ENCODE assay signal across 29 cellular contexts in genomic region chr3:116260491-116260890, GRCh38.
"Had no signal": no experiment of that assay in that cellular context is flagged by ENCODE, and none has a peak within 500 bp of the region (broad histone marks: within the 10 kb centered on the region; RNA-seq: fewer than 3 reads in every experiment).

No MANE protein-coding gene starts in this region.

- H3K4me1 ChIP-seq: ascending aorta, Peyer's patch had no signal

- H3K27me3 ChIP-seq: ascending aorta, cardiac muscle cell, Peyer's patch had no signal

- H3K27me3 Mint-ChIP-seq: activated CD4-positive, alpha-beta T cell treated with anti-CD3 and anti-CD28 coated beads for 36 hours; activated CD4-positive, alpha-beta T cell treated with anti-CD3 and anti-CD28 coated beads, Interleukin-2, amount 10 ng/mL, durations not matched to agents 7 days and 5 days; activated naive CD4-positive, alpha-beta T cell treated with anti-CD3 and anti-CD28 coated beads, Interleukin-2, amount 50 U/mL, for 24 hours; activated naive CD8-positive, alpha-beta T cell treated with anti-CD3 and anti-CD28 coated beads, Interleukin-2, amount 10 ng/mL, durations not matched to agents 7 days and 5 days; activated T-cell treated with anti-CD3 and anti-CD28 coated beads, Interleukin-2, amount 50 U/mL, for 24 hours; central memory CD8-positive, alpha-beta T cell; T-helper 17 cell had no signal

- H3K36me3 Mint-ChIP-seq: activated naive CD4-positive, alpha-beta T cell treated with anti-CD3 and anti-CD28 coated beads, Interleukin-2, amount 50 U/mL, for 24 hours; activated naive CD8-positive, alpha-beta T cell treated with anti-CD3 and anti-CD28 coated beads, Interleukin-2, amount 10 ng/mL, durations not matched to agents 7 days and 5 days; T-cell had no signal

- DNase-seq: activated CD4-positive, alpha-beta T cell treated with anti-CD3 and anti-CD28 coated beads for 36 hours; activated CD4-positive, alpha-beta T cell treated with anti-CD3 and anti-CD28 coated beads, Interleukin-2, amount 10 ng/mL, durations not matched to agents 7 days and 5 days; activated CD4-positive, alpha-beta T cell treated with anti-CD3 and anti-CD28 coated beads, Interleukin-2, amount 50 U/mL, for 48 hours; activated CD8-positive, alpha-beta T cell treated with anti-CD3 and anti-CD28 coated beads, Interleukin-2, amount 10 ng/mL, durations not matched to agents 7 days and 5 days; activated gamma-delta T cell; activated naive CD4-positive, alpha-beta T cell treated with Interleukin-2 at 50 U/mL for 16 hours; activated naive CD8-positive, alpha-beta T cell treated with anti-CD3 and anti-CD28 coated beads, Interleukin-2, amount 10 ng/mL, durations not matched to agents 7 days and 5 days; activated T-cell treated with anti-CD3 and anti-CD28 coated beads, Interleukin-2, amount 50 U/mL, for 24 hours; amygdala; NCI-H1092 treated with DMSO at 0.1 percent for 48 hours; NCI-H1417 treated with DMSO at 0.1 percent for 48 hours; NCI-H187 treated with DMSO at 0.1 percent for 48 hours; NCI-H2081; NCI-H345; NCI-H510A; NK-92 treated with Interleukin-12 subunit alpha and Interleukin-12 subunit beta, amount 100 ng/mL, for 24 hours; PC-3; Peyer's patch; RPMI8226; SHP77 treated with DMSO at 0.1 percent for 48 hours; T-cell; T-helper 17 cell had no signal

- H3K4me3 Mint-ChIP-seq: activated CD4-positive, alpha-beta T cell treated with anti-CD3 and anti-CD28 coated beads for 36 hours; activated CD4-positive, alpha-beta T cell treated with anti-CD3 and anti-CD28 coated beads, Interleukin-2, amount 10 ng/mL, durations not matched to agents 7 days and 5 days; activated CD8-positive, alpha-beta T cell treated with anti-CD3 and anti-CD28 coated beads, Interleukin-2, amount 10 ng/mL, durations not matched to agents 7 days and 5 days; activated naive CD4-positive, alpha-beta T cell treated with anti-CD3 and anti-CD28 coated beads, Interleukin-2, amount 50 U/mL, for 24 hours; activated naive CD8-positive, alpha-beta T cell treated with anti-CD3 and anti-CD28 coated beads, Interleukin-2, amount 10 ng/mL, durations not matched to agents 7 days and 5 days; activated T-cell treated with anti-CD3 and anti-CD28 coated beads, Interleukin-2, amount 50 U/mL, for 24 hours; central memory CD8-positive, alpha-beta T cell; T-cell; T-helper 17 cell had no signal

- H3K4me1 Mint-ChIP-seq: activated CD4-positive, alpha-beta T cell treated with anti-CD3 and anti-CD28 coated beads for 36 hours; activated CD4-positive, alpha-beta T cell treated with anti-CD3 and anti-CD28 coated beads, Interleukin-2, amount 10 ng/mL, durations not matched to agents 7 days and 5 days; activated naive CD4-positive, alpha-beta T cell treated with anti-CD3 and anti-CD28 coated beads, Interleukin-2, amount 50 U/mL, for 24 hours; activated naive CD8-positive, alpha-beta T cell treated with anti-CD3 and anti-CD28 coated beads, Interleukin-2, amount 10 ng/mL, durations not matched to agents 7 days and 5 days; central memory CD8-positive, alpha-beta T cell; T-cell; T-helper 17 cell had no signal

- H3K4me3 ChIP-seq: ascending aorta, cardiac muscle cell, Peyer's patch, SJSA1 had no signal

- H3K27ac Mint-ChIP-seq: activated CD4-positive, alpha-beta T cell treated with anti-CD3 and anti-CD28 coated beads for 36 hours; activated CD4-positive, alpha-beta T cell treated with anti-CD3 and anti-CD28 coated beads, Interleukin-2, amount 10 ng/mL, durations not matched to agents 7 days and 5 days; activated CD8-positive, alpha-beta T cell treated with anti-CD3 and anti-CD28 coated beads, Interleukin-2, amount 10 ng/mL, durations not matched to agents 7 days and 5 days; activated naive CD4-positive, alpha-beta T cell treated with anti-CD3 and anti-CD28 coated beads, Interleukin-2, amount 50 U/mL, for 24 hours; activated naive CD8-positive, alpha-beta T cell treated with anti-CD3 and anti-CD28 coated beads, Interleukin-2, amount 10 ng/mL, durations not matched to agents 7 days and 5 days; activated T-cell treated with anti-CD3 and anti-CD28 coated beads, Interleukin-2, amount 50 U/mL, for 24 hours; activated T-helper 2 cell treated with anti-CD3 and anti-CD28 coated beads, Interferon-gamma antibody, Interleukin-2, Interleukin-4, amounts not matched to agents 10 μg/mL and 5 μg/mL and 100 μg/mL, durations not matched to agents 14 hours and 24 hours and 36 hours; T-cell; T-helper 17 cell had no signal

- H3K36me3 ChIP-seq: ascending aorta, cardiac muscle cell, Peyer's patch, SJSA1 had no signal

- H3K9me3 ChIP-seq: ascending aorta, Peyer's patch, SJSA1 had no signal

- H3K27ac ChIP-seq: ascending aorta, cardiac muscle cell, Peyer's patch, SJSA1, VCaP had no signal

- H3K9me3 Mint-ChIP-seq: activated CD4-positive, alpha-beta T cell treated with anti-CD3 and anti-CD28 coated beads, Interleukin-2, amount 10 ng/mL, durations not matched to agents 7 days and 5 days; activated naive CD4-positive, alpha-beta T cell treated with anti-CD3 and anti-CD28 coated beads, Interleukin-2, amount 50 U/mL, for 24 hours; activated naive CD8-positive, alpha-beta T cell treated with anti-CD3 and anti-CD28 coated beads, Interleukin-2, amount 10 ng/mL, durations not matched to agents 7 days and 5 days; activated T-cell treated with anti-CD3 and anti-CD28 coated beads, Interleukin-2, amount 50 U/mL, for 24 hours; activated T-helper 2 cell treated with anti-CD3 and anti-CD28 coated beads, Interferon-gamma antibody, Interleukin-2, Interleukin-4, amounts not matched to agents 10 μg/mL and 5 μg/mL and 100 μg/mL, durations not matched to agents 14 hours and 24 hours and 36 hours had no signal
